ENCODE assay signal across 8 cellular contexts in genomic region chr19:11481777-11482383, GRCh38. TPM values are rescaled to one million over a fixed set of nuclear protein-coding genes. Genes with fewer than 3 reads are reported as not detected.
A peak's percentile ranks its signal among the peaks of the same experiment; 100 is the strongest.
DNase-seq lines count a peak whose midpoint lies in the region; ATAC-seq, FAIRE-seq and TF ChIP-seq lines count a peak whose summit lies in the region.

No MANE protein-coding gene starts in this region.

- no peaks in the 10 kb centered on the region for H3K79me2 ChIP-seq in endothelial cell of umbilical vein (ENCODE audit: control insufficient read depth, insufficient read depth, low read length)

- H3K27ac ChIP-seq in endothelial cell of umbilical vein (ENCODE audit: insufficient read depth, low read depth, low read length), result no peak overlapping the region

- H3K4me2 ChIP-seq in endothelial cell of umbilical vein (ENCODE audit: insufficient read depth, low read length), result no peak overlapping the region

- no peak overlapping the region for H3K9ac ChIP-seq in endothelial cell of umbilical vein (replicated peaks; ENCODE audit: extremely low read depth, insufficient read depth, low read length)

- no peak overlapping the region for H2AFZ ChIP-seq in endothelial cell of umbilical vein (ENCODE audit: low read depth, low read length)

- no peaks in the 10 kb centered on the region for H3K9me1 ChIP-seq in endothelial cell of umbilical vein (replicated peaks; ENCODE audit: control insufficient read depth, extremely low read depth, insufficient read depth, low read length)

- no peaks in the 10 kb centered on the region for H3K9me3 Mint-ChIP-seq in activated CD8-positive, alpha-beta T cell treated with anti-CD3 and anti-CD28 coated beads, Interleukin-2, amount 10 ng/mL, durations not matched to agents 7 days and 5 days (ENCODE audit: insufficient read depth)

- CTCF ChIA-PET in activated CD8-positive, alpha-beta T cell treated with anti-CD3 and anti-CD28 coated beads, Interleukin-2, amount 10 ng/mL, durations not matched to agents 7 days and 5 days (lab: Charles Lee), result interaction anchor here (0.7 to 2.4 kb wide), 28 partner anchors 8 to 446 kb away, joined by 3 to 36 read pairs (median 4); partner anchors contain the start of genes CCDC159, PRKCSH, RAB3D and SPC24
- CTCF ChIA-PET in endothelial cell of umbilical vein (lab: Charles Lee), result interaction anchor here (0.6 to 2.5 kb wide), 29 partner anchors 11 to 446 kb away, joined by 3 to 48 read pairs (median 5); partner anchors contain the start of genes CCDC159, ELOF1, EPOR and ODAD3

- H3K27me3 Mint-ChIP-seq in activated CD8-positive, alpha-beta T cell treated with anti-CD3 and anti-CD28 coated beads, Interleukin-2, amount 10 ng/mL, durations not matched to agents 7 days and 5 days (ENCODE audit: low read depth), result peaks cover 34% of the 10 kb centered on the region

- POLR2A ChIA-PET in activated CD8-positive, alpha-beta T cell treated with anti-CD3 and anti-CD28 coated beads, Interleukin-2, amount 10 ng/mL, durations not matched to agents 7 days and 5 days (lab: Charles Lee), result interaction anchor here (1.1 to 1.6 kb wide), 2 partner anchors 101 to 107 kb away, joined by 4 to 7 read pairs; no protein-coding TSS in a partner anchor
- POLR2A ChIA-PET in endothelial cell of umbilical vein (lab: Charles Lee), result interaction anchor here (1.0 to 1.2 kb wide), 2 partner anchors 101 to 186 kb away, joined by 3 to 4 read pairs; partner anchors contain the start of gene TSPAN16

- dilution Hi-C loops in endothelial cell of umbilical vein (cut with MboI; ENCODE audit: extremely low pct_ligation_motif_present, low sequenced_read_pairs), result no loop called here

- peak overlapping the region in 1 of 3 experiments; percentile 27 for H3K4me3 ChIP-seq in endothelial cell of umbilical vein (replicated peaks in 1 of 3; ENCODE audit: insufficient read depth in 1 of 3, low read depth in 1 of 3, low read length in 3 of 3)

- BruUV-seq in endothelial cell of umbilical vein (replicated peaks; lab: Mats Ljungman, UMichigan), result no TSS peak

- H3K9me3 ChIP-seq in endothelial cell of umbilical vein (replicated peaks; ENCODE audit: control insufficient read depth, insufficient read depth, low read length), result no peaks in the 10 kb centered on the region

- peak overlapping the region; percentile 70 for H3K4me3 Mint-ChIP-seq in activated CD8-positive, alpha-beta T cell treated with anti-CD3 and anti-CD28 coated beads, Interleukin-2, amount 10 ng/mL, durations not matched to agents 7 days and 5 days

- H3K27ac Mint-ChIP-seq in activated CD8-positive, alpha-beta T cell treated with anti-CD3 and anti-CD28 coated beads, Interleukin-2, amount 10 ng/mL, durations not matched to agents 7 days and 5 days, result no peak overlapping the region

- TF ChIP-seq CTCF in endothelial cell of umbilical vein (IDR thresholded peaks at IDR 0.05; ENCODE audit: extremely low read depth in 1 of 2, insufficient read depth in 1 of 2, low read depth in 1 of 2, low read length in 2 of 2), result no peak

- peaks cover 6% of the 10 kb centered on the region for H3K36me3 Mint-ChIP-seq in activated CD8-positive, alpha-beta T cell treated with anti-CD3 and anti-CD28 coated beads, Interleukin-2, amount 10 ng/mL, durations not matched to agents 7 days and 5 days (ENCODE audit: low read depth)

- peaks cover 3% of the 10 kb centered on the region for H3K4me1 ChIP-seq in endothelial cell of umbilical vein (ENCODE audit: control insufficient read depth, extremely low read depth, insufficient read depth, low read length)

- FAIRE-seq in endothelial cell of umbilical vein (lab: Jason Lieb, UNC), result peak; percentile 89

- peak; percentile 99 for DNase-seq in Ammon's horn (ENCODE audit: low spot score)
- peak; percentile 82 for DNase-seq in GM19240 (ENCODE audit: insufficient read length, low spot score)
- peak; percentile 98 for DNase-seq in NCI-H82 (lab: John Stamatoyannopoulos, UW)
- DNase-seq in activated CD8-positive, alpha-beta T cell treated with anti-CD3 and anti-CD28 coated beads, Interleukin-2, amount 10 ng/mL, durations not matched to agents 7 days and 5 days, result peak; percentile 84
- DNase-seq in endothelial cell of umbilical vein (ENCODE audit: low read depth, low spot score), result peak; percentile 81
- DNase-seq in midbrain (lab: John Stamatoyannopoulos, UW), result peak; percentile 95
- peak; percentile 59 for DNase-seq in stimulated activated CD8-positive, alpha-beta memory T cell treated with anti-CD3 and anti-CD28 coated beads, Interleukin-7, amount 100 ng/mL, for 24 hours (ENCODE audit: low read depth)

- H3K36me3 ChIP-seq in endothelial cell of umbilical vein (ENCODE audit: control insufficient read depth in 2 of 2, extremely low read depth in 1 of 2, insufficient read depth in 2 of 2, low read length in 2 of 2), result no peaks in the 10 kb centered on the region

- H3K27me3 ChIP-seq in endothelial cell of umbilical vein (ENCODE audit: control insufficient read depth in 2 of 2, insufficient read depth in 2 of 2, low read length in 2 of 2), result peaks cover 13 to 25% of the 10 kb centered on the region in 2 experiments

- ATAC-seq in HG03558 (IDR thresholded peaks at IDR 0.05; ENCODE audit: extremely low read depth, unreplicated experiment), result peak; percentile 51
- ATAC-seq in activated CD8-positive, alpha-beta T cell treated with anti-CD3 and anti-CD28 coated beads, Interleukin-2, amount 10 ng/mL, durations not matched to agents 7 days and 5 days, result peak; percentile 83

- peaks cover 28% of the 10 kb centered on the region for H3K4me1 Mint-ChIP-seq in activated CD8-positive, alpha-beta T cell treated with anti-CD3 and anti-CD28 coated beads, Interleukin-2, amount 10 ng/mL, durations not matched to agents 7 days and 5 days (ENCODE audit: low read depth)

- no peak for TF ChIP-seq POLR2A in endothelial cell of umbilical vein (IDR thresholded peaks at IDR 0.05; ENCODE audit: low read depth, low read length)

- H4K20me1 ChIP-seq in endothelial cell of umbilical vein (replicated peaks; ENCODE audit: control insufficient read depth, extremely low read depth, insufficient read depth, low read length), result no peaks in the 10 kb centered on the region

- intact Hi-C loops in endothelial cell of umbilical vein (cut with micrococcal nuclease), result loop anchor here (1.0 to 2.0 kb wide), 4 partner anchors 47 to 239 kb away; partner anchors contain the start of genes ODAD3 and PRKCSH

RNA-seq across cellular contexts. Expression of gene ELAVL3, which starts 1.0 kb away (rescaled TPM):
- total RNA-seq in activated CD8-positive, alpha-beta T cell treated with anti-CD3 and anti-CD28 coated beads, Interleukin-2, amount 10 ng/mL, durations not matched to agents 7 days and 5 days, result under 1 TPM in 1 of 2 experiments, not detected in 1; 0.71 TPM
- total RNA-seq in endothelial cell of umbilical vein, result 0.07 TPM in 1 of 2 replicates, not detected in the other
- polyA plus RNA-seq in endothelial cell of umbilical vein, result not detected in 2 replicates
- not detected in 2 replicates for polyA plus RNA-seq in endothelial cell of umbilical vein (2011; cell fraction: cytosol; rRNA removed)
- polyA plus RNA-seq in endothelial cell of umbilical vein (2011; cell fraction: nucleus; rRNA removed), result not detected in 2 replicates
- polyA plus RNA-seq in endothelial cell of umbilical vein (2012), result not detected in 2 replicates
- not detected in 2 replicates for polyA minus RNA-seq in endothelial cell of umbilical vein
- not detected for polyA minus RNA-seq in endothelial cell of umbilical vein (2011; cell fraction: cytosol; rRNA and poly(A)+ RNA removed)
- polyA minus RNA-seq in endothelial cell of umbilical vein (2011; cell fraction: nucleus; rRNA and poly(A)+ RNA removed), result not detected in 2 replicates

RNA-seq across cellular contexts. Expression of gene ZNF653, which starts 23.8 kb away (rescaled TPM):
- total RNA-seq in activated CD8-positive, alpha-beta T cell treated with anti-CD3 and anti-CD28 coated beads, Interleukin-2, amount 10 ng/mL, durations not matched to agents 7 days and 5 days, result 10 to 100 TPM; 20.1 to 21.8 TPM
- 7.0 and 9.8 TPM in 2 replicates for total RNA-seq in endothelial cell of umbilical vein
- 7.1 and 8.7 TPM in 2 replicates for polyA plus RNA-seq in endothelial cell of umbilical vein
- 8.4 and 10.9 TPM in 2 replicates for polyA plus RNA-seq in endothelial cell of umbilical vein (2011; cell fraction: cytosol; rRNA removed)
- 18.7 and 21.3 TPM in 2 replicates for polyA plus RNA-seq in endothelial cell of umbilical vein (2011; cell fraction: nucleus; rRNA removed)
- 5.3 and 5.9 TPM in 2 replicates for polyA plus RNA-seq in endothelial cell of umbilical vein (2012)
- polyA minus RNA-seq in endothelial cell of umbilical vein, result 3.2 TPM in 2 replicates
- polyA minus RNA-seq in endothelial cell of umbilical vein (2011; cell fraction: cytosol; rRNA and poly(A)+ RNA removed), result 4.7 TPM
- polyA minus RNA-seq in endothelial cell of umbilical vein (2011; cell fraction: nucleus; rRNA and poly(A)+ RNA removed), result 5.5 and 7.1 TPM in 2 replicates

RNA-seq across cellular contexts. Expression of gene PRKCSH, which starts 46.4 kb away (rescaled TPM):
- total RNA-seq in activated CD8-positive, alpha-beta T cell treated with anti-CD3 and anti-CD28 coated beads, Interleukin-2, amount 10 ng/mL, durations not matched to agents 7 days and 5 days, result 100 to 1,000 TPM; 285 to 302 TPM
- 387 and 425 TPM in 2 replicates for total RNA-seq in endothelial cell of umbilical vein
- 215 and 267 TPM in 2 replicates for polyA plus RNA-seq in endothelial cell of umbilical vein
- polyA plus RNA-seq in endothelial cell of umbilical vein (2011; cell fraction: cytosol; rRNA removed), result 150 and 165 TPM in 2 replicates
- polyA plus RNA-seq in endothelial cell of umbilical vein (2011; cell fraction: nucleus; rRNA removed), result 268 and 306 TPM in 2 replicates
- 232 and 364 TPM in 2 replicates for polyA plus RNA-seq in endothelial cell of umbilical vein (2012)
- polyA minus RNA-seq in endothelial cell of umbilical vein, result 215 and 234 TPM in 2 replicates
- polyA minus RNA-seq in endothelial cell of umbilical vein (2011; cell fraction: cytosol; rRNA and poly(A)+ RNA removed), result 209 TPM
- polyA minus RNA-seq in endothelial cell of umbilical vein (2011; cell fraction: nucleus; rRNA and poly(A)+ RNA removed), result 100 and 102 TPM in 2 replicates

RNA-seq across cellular contexts. Expression of gene ODAD3, which starts 47.0 kb away (rescaled TPM):
- not detected for total RNA-seq in activated CD8-positive, alpha-beta T cell treated with anti-CD3 and anti-CD28 coated beads, Interleukin-2, amount 10 ng/mL, durations not matched to agents 7 days and 5 days
- total RNA-seq in endothelial cell of umbilical vein, result 0.97 TPM in 1 of 2 replicates, not detected in the other
- polyA plus RNA-seq in endothelial cell of umbilical vein, result 0.05 and 0.14 TPM in 2 replicates
- 0.08 and 0.17 TPM in 2 replicates for polyA plus RNA-seq in endothelial cell of umbilical vein (2011; cell fraction: cytosol; rRNA removed)
- 0.35 and 0.57 TPM in 2 replicates for polyA plus RNA-seq in endothelial cell of umbilical vein (2011; cell fraction: nucleus; rRNA removed)
- 0.19 and 0.37 TPM in 2 replicates for polyA plus RNA-seq in endothelial cell of umbilical vein (2012)
- not detected in 2 replicates for polyA minus RNA-seq in endothelial cell of umbilical vein
- polyA minus RNA-seq in endothelial cell of umbilical vein (2011; cell fraction: cytosol; rRNA and poly(A)+ RNA removed), result 1.0 TPM
- polyA minus RNA-seq in endothelial cell of umbilical vein (2011; cell fraction: nucleus; rRNA and poly(A)+ RNA removed), result not detected in 2 replicates

RNA-seq across cellular contexts. Expression of gene ECSIT, which starts 47.1 kb away (rescaled TPM):
- 10 to 100 TPM; 28.9 to 31.6 TPM for total RNA-seq in activated CD8-positive, alpha-beta T cell treated with anti-CD3 and anti-CD28 coated beads, Interleukin-2, amount 10 ng/mL, durations not matched to agents 7 days and 5 days
- 32.4 and 36.7 TPM in 2 replicates for total RNA-seq in endothelial cell of umbilical vein
- 47.2 and 54.0 TPM in 2 replicates for polyA plus RNA-seq in endothelial cell of umbilical vein
- 48.2 and 50.9 TPM in 2 replicates for polyA plus RNA-seq in endothelial cell of umbilical vein (2011; cell fraction: cytosol; rRNA removed)
- polyA plus RNA-seq in endothelial cell of umbilical vein (2011; cell fraction: nucleus; rRNA removed), result 40.3 and 48.2 TPM in 2 replicates
- polyA plus RNA-seq in endothelial cell of umbilical vein (2012), result 25.2 and 29.2 TPM in 2 replicates
- polyA minus RNA-seq in endothelial cell of umbilical vein, result 39.8 and 43.5 TPM in 2 replicates
- polyA minus RNA-seq in endothelial cell of umbilical vein (2011; cell fraction: cytosol; rRNA and poly(A)+ RNA removed), result 43.4 TPM
- 7.8 and 9.1 TPM in 2 replicates for polyA minus RNA-seq in endothelial cell of umbilical vein (2011; cell fraction: nucleus; rRNA and poly(A)+ RNA removed)
